In genomic region chr3:9646800-9647152, GRCh38 we compare ENCODE assay signal across 21 cellular contexts. TPM values are rescaled to one million over a fixed set of nuclear protein-coding genes. Genes with fewer than 3 reads are reported as not detected.
DNase-seq lines count a peak whose midpoint lies in the region; ATAC-seq, FAIRE-seq and TF ChIP-seq lines count a peak whose summit lies in the region.
"Had no signal": no experiment of that assay in that cellular context is flagged by ENCODE, and none has a peak within 500 bp of the region (broad histone marks: within the 10 kb centered on the region; RNA-seq: fewer than 3 reads in every experiment).

No MANE protein-coding gene starts in this region.

- TF ChIP-seq EP300 in HepG2 (IDR thresholded peaks at IDR 0.05; ENCODE audit: low read depth in 2 of 2, low read length in 2 of 2) (no peak), HepG2 (CRISPR knock-in tag; IDR thresholded peaks at IDR 0.05; ENCODE audit: borderline replicate concordance) (no peak)

- no peak overlapping the region for H3K9ac ChIP-seq in PC-3 (ENCODE audit: low read length)
- no peak overlapping the region for H3K9ac ChIP-seq in HepG2 (ENCODE audit: insufficient read depth, low read depth, low read length)
- H3K9ac ChIP-seq: BLaER1 treated with 17β-estradiol and CSF1 and Interleukin-3, amounts not matched to agents 10 nM and 100 nM had no signal

- no peaks in the 10 kb centered on the region for H3K9me3 ChIP-seq in PC-3 (ENCODE audit: low read length)
- no peaks in the 10 kb centered on the region for H3K9me3 ChIP-seq in HepG2 (ENCODE audit: low read length)
- H3K9me3 ChIP-seq: BLaER1 treated with 17β-estradiol and CSF1 and Interleukin-3, amounts not matched to agents 10 nM and 100 nM; Caco-2 had no signal

- ATAC-seq in PC-3 (no peak), GM21529 (IDR thresholded peaks at IDR 0.05; ENCODE audit: unreplicated experiment) (no peak), HepG2 (no peak)

- peaks cover 24% of the 10 kb centered on the region for H3K4me1 Mint-ChIP-seq in activated naive CD4-positive, alpha-beta T cell treated with anti-CD3 and anti-CD28 coated beads, Interleukin-2, amount 50 U/mL, for 24 hours
- peaks cover 21% of the 10 kb centered on the region for H3K4me1 Mint-ChIP-seq in activated naive CD4-positive, alpha-beta T cell treated with anti-CD3 and anti-CD28 coated beads for 36 hours (ENCODE audit: low read depth)
- H3K4me1 Mint-ChIP-seq in nephron progenitor cell: peaks cover 18% of the 10 kb centered on the region

- in situ Hi-C loops in HepG2 (cut with HindIII; ENCODE audit: extremely low pct_ligation_motif_present, low pct_unique_long_range_greater_than_20kb): no loop called here

- TF ChIP-seq CTCF in PC-3 (conservative IDR thresholded peaks at IDR 0.05; ENCODE audit: low read depth, low read length): no peak
- no peak for TF ChIP-seq CTCF in nephron progenitor cell (IDR thresholded peaks at IDR 0.05)
- TF ChIP-seq CTCF in HepG2 (CRISPR knock-in tag; IDR thresholded peaks at IDR 0.05): no peak

- H2AFZ ChIP-seq in PC-3 (ENCODE audit: low read length): peak overlapping the region; percentile 23; the same call in 1 of the 2 replicates
- H2AFZ ChIP-seq in HepG2 (ENCODE audit: low read length): no peak overlapping the region

- no peaks in the 10 kb centered on the region for H3F3A ChIP-seq in PC-3 (ENCODE audit: low read length, unreplicated experiment)

- H3K27me3 Mint-ChIP-seq in activated naive CD4-positive, alpha-beta T cell treated with anti-CD3 and anti-CD28 coated beads, Interleukin-2, amount 50 U/mL, for 24 hours: no peaks in the 10 kb centered on the region
- no peaks in the 10 kb centered on the region for H3K27me3 Mint-ChIP-seq in activated naive CD4-positive, alpha-beta T cell treated with anti-CD3 and anti-CD28 coated beads for 36 hours (ENCODE audit: low read depth)
- H3K27me3 Mint-ChIP-seq in nephron progenitor cell (ENCODE audit: low read depth, poor library complexity): peaks cover 13% of the 10 kb centered on the region
- H3K27me3 Mint-ChIP-seq: B cell had no signal

- no peaks in the 10 kb centered on the region for H3K27me3 ChIP-seq in PC-3 (ENCODE audit: low read length)
- no peaks in the 10 kb centered on the region for H3K27me3 ChIP-seq in HepG2 (ENCODE audit: control insufficient read depth in 1 of 2, insufficient read depth in 2 of 2, low read length in 2 of 2)
- H3K27me3 ChIP-seq: BLaER1 treated with 17β-estradiol and CSF1 and Interleukin-3, amounts not matched to agents 10 nM and 100 nM had no signal

- H3K4me2 ChIP-seq in PC-3 (ENCODE audit: low read length) (no peak overlapping the region), HepG2 (ENCODE audit: low read depth, low read length) (no peak overlapping the region)
- H3K4me2 ChIP-seq: BLaER1 treated with 17β-estradiol and CSF1 and Interleukin-3, amounts not matched to agents 10 nM and 100 nM had no signal

- no peak for TF ChIP-seq RAD21 in HepG2 (CRISPR knock-in tag; IDR thresholded peaks at IDR 0.05)

- CTCF ChIA-PET in activated naive CD4-positive, alpha-beta T cell treated with anti-CD3 and anti-CD28 coated beads for 36 hours (lab: Charles Lee): no interaction called here
- CTCF ChIA-PET in PC-3 (lab: Charles Lee) (no interaction called here), HepG2 (lab: Yijun Ruan, JAX; ENCODE audit: low intra/inter-chr PET ratio, low total read pairs) (no interaction called here)

- no peak overlapping the region for H3K27ac ChIP-seq in PC-3 (ENCODE audit: low read length)
- H3K27ac ChIP-seq in HepG2 (ENCODE audit: extremely low read length, insufficient read depth, low read length): no peak overlapping the region
- H3K27ac ChIP-seq: BLaER1 treated with 17β-estradiol and CSF1 and Interleukin-3, amounts not matched to agents 10 nM and 100 nM; HL-60 had no signal

- H3K4me3 ChIP-seq in PC-3 (ENCODE audit: low read length): no peak overlapping the region
- no peak overlapping the region for H3K4me3 ChIP-seq in HepG2 (replicated peaks in 1 of 3; ENCODE audit: insufficient read depth in 1 of 3, low read depth in 2 of 3, low read length in 3 of 3)
- H3K4me3 ChIP-seq: BLaER1 treated with 17β-estradiol and CSF1 and Interleukin-3, amounts not matched to agents 10 nM and 100 nM had no signal

- FAIRE-seq in H54 (lab: Jason Lieb, UNC) (no peak), HepG2 (lab: Jason Lieb, UNC) (no peak)
- FAIRE-seq: D721Med, G401.6, GM12891, GM19239 had no signal

- no TSS peak for BruUV-seq in PC-3 (replicated peaks; lab: Mats Ljungman, UMichigan)
- no TSS peak for BruUV-seq in HepG2 (replicated peaks; lab: Mats Ljungman, UMichigan)

- peaks cover 4% of the 10 kb centered on the region for H3K36me3 Mint-ChIP-seq in activated naive CD4-positive, alpha-beta T cell treated with anti-CD3 and anti-CD28 coated beads, Interleukin-2, amount 50 U/mL, for 24 hours
- H3K36me3 Mint-ChIP-seq in activated naive CD4-positive, alpha-beta T cell treated with anti-CD3 and anti-CD28 coated beads for 36 hours (ENCODE audit: low read depth): peaks cover 3% of the 10 kb centered on the region
- H3K36me3 Mint-ChIP-seq in nephron progenitor cell (ENCODE audit: low read depth): no peaks in the 10 kb centered on the region

- peaks cover 8% of the 10 kb centered on the region for H3K4me1 ChIP-seq in PC-3 (ENCODE audit: insufficient read depth, low read length)
- H3K4me1 ChIP-seq in HepG2 (ENCODE audit: insufficient read depth, low read length): peaks cover 23% of the 10 kb centered on the region
- H3K4me1 ChIP-seq: Caco-2 had no signal

- no peak for DNase-seq in activated naive CD4-positive, alpha-beta T cell treated with anti-CD3 and anti-CD28 coated beads for 36 hours
- DNase-seq in PC-3 (no peak), nephron progenitor cell (no peak), H54 (ENCODE audit: insufficient read length, low spot score) (no peak), HepG2 (ENCODE audit: low spot score) (no peak)
- DNase-seq: Caco-2, GOT3, HCEC 1CT, IMR-90, KBM-7 had no signal

- H4K20me1 ChIP-seq in PC-3 (ENCODE audit: low read length) (no peaks in the 10 kb centered on the region), HepG2 (ENCODE audit: insufficient read depth, low read length) (no peaks in the 10 kb centered on the region; the same call in 1 of the 2 replicates)

- no peaks in the 10 kb centered on the region for H3K9me2 ChIP-seq in PC-3 (replicated peaks; ENCODE audit: low read length)

- H3K36me3 ChIP-seq in PC-3 (ENCODE audit: low read depth, low read length) (no peaks in the 10 kb centered on the region), HepG2 (replicated peaks in 1 of 2; ENCODE audit: control insufficient read depth in 1 of 2, insufficient read depth in 2 of 2, low read length in 2 of 2) (no peaks in the 10 kb centered on the region)

- H3K4me3 Mint-ChIP-seq in activated naive CD4-positive, alpha-beta T cell treated with anti-CD3 and anti-CD28 coated beads, Interleukin-2, amount 50 U/mL, for 24 hours: no peak overlapping the region
- no peak overlapping the region for H3K4me3 Mint-ChIP-seq in activated naive CD4-positive, alpha-beta T cell treated with anti-CD3 and anti-CD28 coated beads for 36 hours
- H3K4me3 Mint-ChIP-seq in nephron progenitor cell: no peak overlapping the region
- H3K4me3 Mint-ChIP-seq: B cell had no signal

- 24% methylated on average over 3 of the region's 3 CpGs for WGBS in HepG2 (ENCODE audit: low lambda C conversion rate)

- TF ChIP-seq POLR2A in H54 (IDR thresholded peaks at IDR 0.05; ENCODE audit: low read depth, low read length) (no peak), HepG2 (IDR thresholded peaks at IDR 0.05; ENCODE audit: insufficient read depth in 1 of 2, low read depth in 2 of 2, low read length in 2 of 2) (no peak)

- intact Hi-C loops in activated naive CD4-positive, alpha-beta T cell treated with anti-CD3 and anti-CD28 coated beads for 36 hours (cut with micrococcal nuclease): loop anchor here (5.0 kb wide), 3 partner anchors 144 to 684 kb away; partner anchors contain the start of gene RAD18
- intact Hi-C loops in PC-3 (cut with micrococcal nuclease): no loop called here
- intact Hi-C loops in HepG2 (cut with micrococcal nuclease; ENCODE audit: unreplicated experiment): loop anchor here (10.0 kb wide), 1 partner anchor 292 kb away; no protein-coding TSS in a partner anchor

- peaks cover 19% of the 10 kb centered on the region for H3K79me2 ChIP-seq in PC-3 (ENCODE audit: low read length)
- peaks cover 10% of the 10 kb centered on the region for H3K79me2 ChIP-seq in HepG2 (ENCODE audit: insufficient read depth, low read length)

- H3K27ac Mint-ChIP-seq in activated naive CD4-positive, alpha-beta T cell treated with anti-CD3 and anti-CD28 coated beads, Interleukin-2, amount 50 U/mL, for 24 hours: peak overlapping the region; percentile 65
- H3K27ac Mint-ChIP-seq in activated naive CD4-positive, alpha-beta T cell treated with anti-CD3 and anti-CD28 coated beads for 36 hours: no peak overlapping the region
- peak overlapping the region; percentile 74 for H3K27ac Mint-ChIP-seq in nephron progenitor cell
- H3K27ac Mint-ChIP-seq: B cell had no signal

- POLR2A ChIA-PET in PC-3 (lab: Charles Lee; ENCODE audit: unreplicated experiment): no interaction called here
- POLR2A ChIA-PET in HepG2 (lab: Yijun Ruan, JAX): no interaction called here

- H3K9me3 Mint-ChIP-seq in activated naive CD4-positive, alpha-beta T cell treated with anti-CD3 and anti-CD28 coated beads, Interleukin-2, amount 50 U/mL, for 24 hours: no peaks in the 10 kb centered on the region
- H3K9me3 Mint-ChIP-seq in activated naive CD4-positive, alpha-beta T cell treated with anti-CD3 and anti-CD28 coated beads for 36 hours: peaks cover 1% of the 10 kb centered on the region
- peaks cover 5% of the 10 kb centered on the region for H3K9me3 Mint-ChIP-seq in nephron progenitor cell

RNA-seq across cellular contexts. Expression of gene MTMR14, which starts 2.5 kb away (rescaled TPM):
- total RNA-seq in activated naive CD4-positive, alpha-beta T cell treated with anti-CD3 and anti-CD28 coated beads for 36 hours: 10 to 100 TPM; 30.8 to 33.6 TPM
- total RNA-seq in PC-3 (2014; rRNA removed) (30.7 and 31.4 TPM in 2 replicates), HepG2 (2016; rRNA removed; fragmentation: Illumina TruSeq; extraction: Trizol) (32.1 and 32.8 TPM in 2 replicates)
- 13.1 and 13.6 TPM in 2 replicates for total RNA-seq in HepG2 (2016; cell fraction: cytosol; rRNA removed; fragmentation: Illumina TruSeq; extraction: Trizol; ENCODE audit: low read depth)
- total RNA-seq in HepG2 (2016; cell fraction: insoluble cytoplasmic fraction; rRNA removed; fragmentation: Illumina TruSeq; extraction: Trizol): 31.6 and 34.2 TPM in 2 replicates
- 27.7 and 29.6 TPM in 2 replicates for total RNA-seq in HepG2 (2016; cell fraction: membrane; rRNA removed; fragmentation: Illumina TruSeq; extraction: Trizol)
- 21.4 and 25.0 TPM in 2 replicates for total RNA-seq in HepG2 (2016; cell fraction: nucleus; rRNA removed; fragmentation: Illumina TruSeq; extraction: Trizol)
- polyA plus RNA-seq in HepG2 (2011; rRNA removed): 27.1 and 34.1 TPM in 2 replicates
- polyA plus RNA-seq in HepG2 (2011; cell fraction: cytosol; rRNA removed): 24.2 and 25.0 TPM in 2 replicates
- polyA plus RNA-seq in HepG2 (2011; cell fraction: nucleus; rRNA removed): 50.1 and 52.8 TPM in 2 replicates
- 21.2 and 22.8 TPM in 2 replicates for polyA plus RNA-seq in HepG2 (2012)
- polyA plus RNA-seq in HepG2 (2016; cell fraction: cytosol; fragmentation: Illumina TruSeq; extraction: Trizol; ENCODE audit: low read depth): 12.6 and 13.3 TPM in 2 replicates
- polyA plus RNA-seq in HepG2 (2016; cell fraction: insoluble cytoplasmic fraction; fragmentation: Illumina TruSeq; extraction: Trizol; ENCODE audit: low read depth): 28.2 TPM in 2 replicates
- 18.7 and 19.2 TPM in 2 replicates for polyA plus RNA-seq in HepG2 (2016; cell fraction: membrane; fragmentation: Illumina TruSeq; extraction: Trizol; ENCODE audit: low read depth)
- polyA plus RNA-seq in HepG2 (2016; cell fraction: nucleus; fragmentation: Illumina TruSeq; extraction: Trizol; ENCODE audit: insufficient read depth, low read depth): 30.0 and 32.2 TPM in 2 replicates
- 38.6 and 41.3 TPM in 2 replicates for polyA minus RNA-seq in HepG2 (2011; rRNA and poly(A)+ RNA removed; ENCODE audit: low replicate concordance)
- polyA minus RNA-seq in HepG2 (2011; cell fraction: cytosol; rRNA and poly(A)+ RNA removed): 14.0 and 18.4 TPM in 2 replicates
- 34.6 and 41.4 TPM in 2 replicates for polyA minus RNA-seq in HepG2 (2011; cell fraction: nucleus; rRNA and poly(A)+ RNA removed)

RNA-seq across cellular contexts. Expression of gene CPNE9, which starts 56.9 kb away (rescaled TPM):
- total RNA-seq in activated naive CD4-positive, alpha-beta T cell treated with anti-CD3 and anti-CD28 coated beads for 36 hours: not detected
- total RNA-seq in PC-3 (2014; rRNA removed) (0.07 TPM in 1 of 2 replicates, not detected in the other), HepG2 (2016; rRNA removed; fragmentation: Illumina TruSeq; extraction: Trizol) (not detected in 2 replicates)
- total RNA-seq in HepG2 (2016; cell fraction: cytosol; rRNA removed; fragmentation: Illumina TruSeq; extraction: Trizol; ENCODE audit: low read depth): not detected in 2 replicates
- not detected in 2 replicates for total RNA-seq in HepG2 (2016; cell fraction: insoluble cytoplasmic fraction; rRNA removed; fragmentation: Illumina TruSeq; extraction: Trizol)
- total RNA-seq in HepG2 (2016; cell fraction: membrane; rRNA removed; fragmentation: Illumina TruSeq; extraction: Trizol): not detected in 2 replicates
- not detected in 2 replicates for total RNA-seq in HepG2 (2016; cell fraction: nucleus; rRNA removed; fragmentation: Illumina TruSeq; extraction: Trizol)
- polyA plus RNA-seq in HepG2 (2011; rRNA removed): 0.14 and 0.20 TPM in 2 replicates
- polyA plus RNA-seq in HepG2 (2011; cell fraction: cytosol; rRNA removed): 0.14 and 0.17 TPM in 2 replicates
- polyA plus RNA-seq in HepG2 (2011; cell fraction: nucleus; rRNA removed): 0.35 and 0.63 TPM in 2 replicates
- polyA plus RNA-seq in HepG2 (2012): 0.19 TPM in 1 of 2 replicates, not detected in the other
- polyA plus RNA-seq in HepG2 (2016; cell fraction: cytosol; fragmentation: Illumina TruSeq; extraction: Trizol; ENCODE audit: low read depth): not detected in 2 replicates
- polyA plus RNA-seq in HepG2 (2016; cell fraction: insoluble cytoplasmic fraction; fragmentation: Illumina TruSeq; extraction: Trizol; ENCODE audit: low read depth): not detected in 2 replicates
- not detected in 2 replicates for polyA plus RNA-seq in HepG2 (2016; cell fraction: membrane; fragmentation: Illumina TruSeq; extraction: Trizol; ENCODE audit: low read depth)
- polyA plus RNA-seq in HepG2 (2016; cell fraction: nucleus; fragmentation: Illumina TruSeq; extraction: Trizol; ENCODE audit: insufficient read depth, low read depth): not detected in 2 replicates
- polyA minus RNA-seq in HepG2 (2011; rRNA and poly(A)+ RNA removed; ENCODE audit: low replicate concordance): not detected in 2 replicates
- not detected in 2 replicates for polyA minus RNA-seq in HepG2 (2011; cell fraction: cytosol; rRNA and poly(A)+ RNA removed)
- polyA minus RNA-seq in HepG2 (2011; cell fraction: nucleus; rRNA and poly(A)+ RNA removed): not detected in 2 replicates
- total RNA-seq: A172, Caco-2, HT1080, IMR-90 had no signal
- polyA plus RNA-seq: IMR-90 had no signal
